ENCODE assay signal across 1 cellular context in genomic region chr19:3537438-3538240, GRCh38.
TF ChIP-seq lines count a peak whose summit lies in the region.

No MANE protein-coding gene starts in this region.

TF ChIP-seq in HEK293, 187 proteins besides CTCF, POLR2A, EP300 and RAD21 (continued from another document):
- TF ChIP-seq ZNF394 (tag by site-specific recombination; IDR thresholded peaks at IDR 0.05; ENCODE audit: borderline replicate concordance) = no peak
- TF ChIP-seq YY2 (tag by site-specific recombination; IDR thresholded peaks at IDR 0.05) = no peak
- TF ChIP-seq BCL6B (tag by site-specific recombination; IDR thresholded peaks at IDR 0.05) = no peak
- TF ChIP-seq ZNF621 (tag by site-specific recombination; IDR thresholded peaks at IDR 0.05) = no peak
- TF ChIP-seq OVOL3 (tag by site-specific recombination; IDR thresholded peaks at IDR 0.05) = no peak
- TF ChIP-seq ZNF488 (tag by site-specific recombination; IDR thresholded peaks at IDR 0.05) = no peak
- TF ChIP-seq BCL11B (tag by site-specific recombination; IDR thresholded peaks at IDR 0.05; ENCODE audit: low read depth) = no peak
- TF ChIP-seq ZNF530 (tag by site-specific recombination; IDR thresholded peaks at IDR 0.05; ENCODE audit: low read depth) = no peak
- no peak for TF ChIP-seq PRDM10 (tag by site-specific recombination; IDR thresholded peaks at IDR 0.05)
- no peak for TF ChIP-seq ZBTB6 (tag by site-specific recombination; IDR thresholded peaks at IDR 0.05)
- no peak for TF ChIP-seq ZNF654 (tag by site-specific recombination; IDR thresholded peaks at IDR 0.05; ENCODE audit: low read depth)
- peak; percentile 26; the same call in 1 of the 2 replicates for TF ChIP-seq KLF1 (tag by site-specific recombination; IDR thresholded peaks at IDR 0.05)
- TF ChIP-seq ZNF48 (tag by site-specific recombination; IDR thresholded peaks at IDR 0.05) = no peak
- TF ChIP-seq SP7 (tag by site-specific recombination; IDR thresholded peaks at IDR 0.05) = 0 out of 2 replicates have a peak, but pooled peaks have one; percentile 11
- TF ChIP-seq ZNF580 (tag by site-specific recombination; IDR thresholded peaks at IDR 0.05) = no peak
- no peak for TF ChIP-seq ZNF274 (IDR thresholded peaks at IDR 0.05; ENCODE audit: low read length)
- TF ChIP-seq ZNF274 (tag by site-specific recombination; IDR thresholded peaks at IDR 0.05; ENCODE audit: borderline replicate concordance) = no peak
- TF ChIP-seq ZNF175 (tag by site-specific recombination; IDR thresholded peaks at IDR 0.05) = no peak
- no peak for TF ChIP-seq ZFP41 (tag by site-specific recombination; IDR thresholded peaks at IDR 0.05; ENCODE audit: borderline replicate concordance)
- no peak for TF ChIP-seq TCF7L2 (IDR thresholded peaks at IDR 0.05; ENCODE audit: borderline replicate concordance, low read depth, low read length)
- peak; percentile 48; the same call in 1 of the 2 replicates for TF ChIP-seq ZNF10 (tag by site-specific recombination; IDR thresholded peaks at IDR 0.05)
- TF ChIP-seq REST (tag by site-specific recombination; IDR thresholded peaks at IDR 0.05) = no peak
- no peak for TF ChIP-seq ZNF514 (tag by site-specific recombination; IDR thresholded peaks at IDR 0.05)
- TF ChIP-seq ZNF600 (tag by site-specific recombination; IDR thresholded peaks at IDR 0.05) = 0 out of 2 replicates have a peak, but pooled peaks have one; percentile 29
- TF ChIP-seq ZNF677 (tag by site-specific recombination; IDR thresholded peaks at IDR 0.05) = no peak
